ENCODE assay signal across 7 cellular contexts in the genomic region with DNA sequence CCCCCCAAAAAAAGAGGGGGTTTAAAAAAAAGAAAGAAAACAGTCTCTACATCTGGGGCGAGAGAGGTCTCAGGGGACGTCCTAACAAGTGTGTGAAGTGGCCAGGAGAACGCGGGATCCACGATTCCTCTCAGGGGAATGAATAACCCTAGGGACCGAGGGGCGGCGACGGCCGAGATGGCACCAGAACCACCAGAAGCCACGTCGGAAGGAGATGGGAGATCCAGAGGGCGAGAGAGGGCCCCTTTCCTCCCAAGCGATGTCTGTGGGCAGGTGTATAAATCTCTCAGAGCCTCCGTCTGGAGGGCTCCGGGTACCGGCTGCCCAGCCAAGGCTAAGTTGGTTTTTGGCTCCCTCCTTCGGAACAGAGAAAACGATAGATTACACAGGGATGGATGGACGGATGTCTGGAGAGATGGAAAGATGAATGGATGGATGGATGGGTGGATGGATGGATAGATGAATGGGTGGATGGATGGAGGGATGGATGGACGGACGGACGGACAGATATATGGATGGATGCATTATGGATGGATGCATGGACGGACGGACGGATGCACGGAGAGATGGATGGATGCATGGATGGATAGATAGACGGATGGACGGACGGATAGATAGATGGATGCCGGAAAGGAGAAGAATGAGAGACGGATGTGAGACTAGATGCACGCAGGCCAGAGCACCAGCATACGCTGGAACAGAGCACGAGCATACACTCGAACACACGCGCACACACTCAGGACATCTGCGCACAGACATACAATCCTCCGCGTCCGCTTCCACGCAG. TPM values are rescaled to one million over a fixed set of nuclear protein-coding genes. Genes with fewer than 3 reads are reported as not detected.
DNase-seq lines count a peak whose midpoint lies in the region; ATAC-seq and TF ChIP-seq lines count a peak whose summit lies in the region.

No MANE protein-coding gene starts in this region.

- ATAC-seq in stimulated activated naive CD8-positive, alpha-beta T cell treated with anti-CD3 and anti-CD28 coated beads, Interleukin-15, amount 100 ng/mL, for 72 hours = no peak
- no peak for ATAC-seq in HG02840 (IDR thresholded peaks at IDR 0.05; ENCODE audit: low FRiP score, unreplicated experiment)

- H3K27ac Mint-ChIP-seq in stimulated activated naive CD8-positive, alpha-beta T cell treated with anti-CD3 and anti-CD28 coated beads, Interleukin-15, amount 100 ng/mL, for 72 hours = peak overlapping the region in 1 of 2 donors; percentile 57

- no peak overlapping the region for H3K4me3 ChIP-seq in GM12865 (ENCODE audit: low read depth, low read length)
- peak overlapping the region in 2 of 3 experiments; percentile 52 to 85 for H3K4me3 ChIP-seq in mammary epithelial cell (replicated peaks in 1 of 3; ENCODE audit: insufficient read depth in 1 of 3, low read depth in 2 of 3, low read length in 3 of 3)

- peak overlapping the region; percentile 99 for H3K4me2 ChIP-seq in mammary epithelial cell (ENCODE audit: insufficient read depth, low read depth, low read length)

- H3K36me3 ChIP-seq in mammary epithelial cell (ENCODE audit: insufficient read depth, low read length) = no peaks in the 10 kb centered on the region

- no peak for TF ChIP-seq CTCF in GM12865 (IDR thresholded peaks at IDR 0.05; ENCODE audit: insufficient read depth, low read depth, low read length, missing control alignments)
- TF ChIP-seq CTCF in mammary epithelial cell (conservative IDR thresholded peaks at IDR 0.05 in 1 of 2, IDR thresholded peaks at IDR 0.05 in 1 of 2; ENCODE audit: extremely low read depth in 1 of 2, insufficient read depth in 1 of 2, low read depth in 1 of 2, low read length in 2 of 2) = peak in 1 of 2 donors; percentile 50

- CTCF ChIA-PET in mammary epithelial cell (lab: Charles Lee; ENCODE audit: low non-redundant PET) = no interaction called here

- peaks cover 99% of the 10 kb centered on the region for H3K27me3 Mint-ChIP-seq in stimulated activated naive CD8-positive, alpha-beta T cell treated with anti-CD3 and anti-CD28 coated beads, Interleukin-15, amount 100 ng/mL, for 72 hours

- H3K4me1 ChIP-seq in mammary epithelial cell (ENCODE audit: insufficient read depth, low read length) = peaks cover 19% of the 10 kb centered on the region

- no TSS peak for BruUV-seq in mammary epithelial cell (replicated peaks; lab: Mats Ljungman, UMichigan)

- no peaks in the 10 kb centered on the region for H4K20me1 ChIP-seq in mammary epithelial cell (ENCODE audit: insufficient read depth, low read length)

- WGBS in mammary epithelial cell (ENCODE audit: low coverage, missing lambda C conversion rate) = 18% methylated on average over 29 of the region's 43 CpGs

- in situ Hi-C loops in mammary epithelial cell (cut with MboI; ENCODE audit: low sequenced_read_pairs in 2 of 2) = loop anchor here (5.0 to 25.0 kb wide), 3 partner anchors 876 to 1833 kb away; no protein-coding TSS in a partner anchor

- intact Hi-C loops in mammary epithelial cell (cut with micrococcal nuclease) = loop anchor here (5.0 to 10.0 kb wide), 8 partner anchors 38 to 678 kb away; no protein-coding TSS in a partner anchor

- H3K27ac ChIP-seq in mammary epithelial cell (ENCODE audit: insufficient read depth, low read depth, low read length) = no peak overlapping the region

- H2AFZ ChIP-seq in mammary epithelial cell (ENCODE audit: low read depth, low read length) = peak overlapping the region; percentile 98

- peak; percentile 2 for DNase-seq in GM12865 (ENCODE audit: low read depth)
- peak; percentile 79 for DNase-seq in NCI-H748 treated with DMSO at 0.1 percent for 48 hours (lab: John Stamatoyannopoulos, UW)
- peak; percentile 48 for DNase-seq in mammary epithelial cell
- peak; percentile 84 for DNase-seq in left kidney (ENCODE audit: low read depth, low spot score)
- DNase-seq in stimulated activated naive CD8-positive, alpha-beta T cell treated with anti-CD3 and anti-CD28 coated beads, Interleukin-15, amount 100 ng/mL, for 72 hours = no peak
- DNase-seq in KG1 (lab: John Stamatoyannopoulos, UW) = no peak

- H3K9ac ChIP-seq in mammary epithelial cell (ENCODE audit: insufficient read depth, low read length) = no peak overlapping the region

- H3K4me3 Mint-ChIP-seq in stimulated activated naive CD8-positive, alpha-beta T cell treated with anti-CD3 and anti-CD28 coated beads, Interleukin-15, amount 100 ng/mL, for 72 hours = peak overlapping the region; percentile 92 to 96

- no peaks in the 10 kb centered on the region for H3K9me3 Mint-ChIP-seq in stimulated activated naive CD8-positive, alpha-beta T cell treated with anti-CD3 and anti-CD28 coated beads, Interleukin-15, amount 100 ng/mL, for 72 hours

- peaks cover 43% of the 10 kb centered on the region for H3K4me1 Mint-ChIP-seq in stimulated activated naive CD8-positive, alpha-beta T cell treated with anti-CD3 and anti-CD28 coated beads, Interleukin-15, amount 100 ng/mL, for 72 hours

- no peaks in the 10 kb centered on the region for H3K27me3 ChIP-seq in mammary epithelial cell (ENCODE audit: insufficient read depth, low read length)

- dilution Hi-C loops in mammary epithelial cell (cut with HindIII; ENCODE audit: low sequenced_read_pairs) = no loop called here

- no peaks in the 10 kb centered on the region for H3K9me3 ChIP-seq in mammary epithelial cell (replicated peaks; ENCODE audit: insufficient read depth, low read length)

- H3K79me2 ChIP-seq in mammary epithelial cell (ENCODE audit: insufficient read depth, low read length) = no peaks in the 10 kb centered on the region

RNA-seq across cellular contexts. Expression of a gene that starts 1.6 kb away (rescaled TPM):
- total RNA-seq in mammary epithelial cell = 10 to 100 TPM in 1 of 2 donors, 1 to 10 TPM in 1; 3.9 to 55.5 TPM
- 2.0 TPM for polyA plus RNA-seq in mammary epithelial cell
- 11.3 TPM for polyA minus RNA-seq in mammary epithelial cell

Comparison
In these comparisons a context has a peak if more than half of its experiments do, and no peak if none do; other contexts are left out.
1. DNase-seq: peak in GM12865 (single experiment), NCI-H748 treated with DMSO at 0.1 percent for 48 hours (single experiment), mammary epithelial cell (single experiment) and left kidney (single experiment); none in stimulated activated naive CD8-positive, alpha-beta T cell treated with anti-CD3 and anti-CD28 coated beads, Interleukin-15, amount 100 ng/mL, for 72 hours (0 of 2) and KG1 (single experiment).